ENCODE assay signal across 1 cellular context in the genomic region with DNA sequence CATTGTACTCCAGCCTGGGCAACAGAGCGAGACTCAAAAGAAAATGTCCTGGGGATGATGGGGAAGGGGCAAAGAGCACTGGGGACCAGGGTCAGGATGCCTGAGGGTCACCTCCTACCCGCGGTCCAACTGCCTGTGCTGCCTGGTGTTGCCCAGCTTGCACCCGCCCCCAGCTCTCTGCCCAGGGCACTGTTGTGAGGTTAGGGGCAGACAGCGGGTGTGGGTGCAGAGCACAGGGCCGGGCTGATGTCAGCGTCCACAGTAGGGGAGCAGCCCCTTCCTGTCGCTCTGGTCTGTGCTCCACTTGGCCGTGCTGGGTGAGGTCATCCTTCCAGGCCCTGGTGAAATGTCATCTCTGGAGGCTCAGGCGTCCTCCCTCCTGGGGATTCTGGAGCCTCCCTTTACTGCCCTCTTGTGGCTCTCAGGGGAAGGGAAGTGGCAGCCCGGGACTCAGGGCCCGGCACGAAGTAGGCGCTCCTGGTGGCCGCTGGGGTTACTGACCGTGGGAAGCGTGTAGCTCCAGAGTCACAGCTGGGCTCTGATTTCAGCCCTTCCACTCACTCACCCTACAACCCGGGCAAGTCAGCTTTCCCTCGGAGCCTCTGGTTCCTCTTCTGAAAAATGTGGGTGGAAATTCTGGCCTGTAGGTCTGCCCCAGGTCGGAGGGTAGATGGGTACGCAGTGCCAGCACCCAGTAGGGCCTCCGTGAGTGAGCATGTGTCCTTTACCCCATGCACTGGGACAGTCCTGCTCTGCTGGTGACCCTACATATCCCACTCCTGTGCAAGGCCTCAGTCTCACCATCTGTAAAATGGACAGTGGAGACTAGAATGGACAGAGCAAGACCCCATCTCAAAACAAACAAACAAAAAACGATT.
A peak's percentile ranks its signal among the peaks of the same experiment; 100 is the strongest.
TF ChIP-seq lines count a peak whose summit lies in the region.

No MANE protein-coding gene starts in this region.

TF ChIP-seq in HepG2, 621 proteins besides CTCF, POLR2A, EP300 and RAD21 (continued from another document and continues in another):
- TF ChIP-seq, protein P1, sequence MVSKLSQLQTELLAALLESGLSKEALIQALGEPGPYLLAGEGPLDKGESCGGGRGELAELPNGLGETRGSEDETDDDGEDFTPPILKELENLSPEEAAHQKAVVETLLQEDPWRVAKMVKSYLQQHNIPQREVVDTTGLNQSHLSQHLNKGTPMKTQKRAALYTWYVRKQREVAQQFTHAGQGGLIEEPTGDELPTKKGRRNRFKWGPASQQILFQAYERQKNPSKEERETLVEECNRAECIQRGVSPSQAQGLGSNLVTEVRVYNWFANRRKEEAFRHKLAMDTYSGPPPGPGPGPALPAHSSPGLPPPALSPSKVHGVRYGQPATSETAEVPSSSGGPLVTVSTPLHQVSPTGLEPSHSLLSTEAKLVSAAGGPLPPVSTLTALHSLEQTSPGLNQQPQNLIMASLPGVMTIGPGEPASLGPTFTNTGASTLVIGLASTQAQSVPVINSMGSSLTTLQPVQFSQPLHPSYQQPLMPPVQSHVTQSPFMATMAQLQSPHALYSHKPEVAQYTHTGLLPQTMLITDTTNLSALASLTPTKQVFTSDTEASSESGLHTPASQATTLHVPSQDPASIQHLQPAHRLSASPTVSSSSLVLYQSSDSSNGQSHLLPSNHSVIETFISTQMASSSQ (IDR thresholded peaks at IDR 0.05; ENCODE audit: low read depth) = no peak
- TF ChIP-seq, protein P1 (CRISPR knock-in tag; IDR thresholded peaks at IDR 0.05; ENCODE audit: borderline replicate concordance) = no peak; the same call in 1 of the 2 replicates
- TF ChIP-seq HNRNPH1 (optimal IDR thresholded peaks at IDR 0.05; ENCODE audit: low read depth, low read length) = no peak
- TF ChIP-seq MXI1 (IDR thresholded peaks at IDR 0.05; ENCODE audit: borderline replicate concordance, low read depth, low read length) = 0 out of 3 replicates have a peak, but pooled peaks have one; percentile 49
- TF ChIP-seq, protein P2, sequence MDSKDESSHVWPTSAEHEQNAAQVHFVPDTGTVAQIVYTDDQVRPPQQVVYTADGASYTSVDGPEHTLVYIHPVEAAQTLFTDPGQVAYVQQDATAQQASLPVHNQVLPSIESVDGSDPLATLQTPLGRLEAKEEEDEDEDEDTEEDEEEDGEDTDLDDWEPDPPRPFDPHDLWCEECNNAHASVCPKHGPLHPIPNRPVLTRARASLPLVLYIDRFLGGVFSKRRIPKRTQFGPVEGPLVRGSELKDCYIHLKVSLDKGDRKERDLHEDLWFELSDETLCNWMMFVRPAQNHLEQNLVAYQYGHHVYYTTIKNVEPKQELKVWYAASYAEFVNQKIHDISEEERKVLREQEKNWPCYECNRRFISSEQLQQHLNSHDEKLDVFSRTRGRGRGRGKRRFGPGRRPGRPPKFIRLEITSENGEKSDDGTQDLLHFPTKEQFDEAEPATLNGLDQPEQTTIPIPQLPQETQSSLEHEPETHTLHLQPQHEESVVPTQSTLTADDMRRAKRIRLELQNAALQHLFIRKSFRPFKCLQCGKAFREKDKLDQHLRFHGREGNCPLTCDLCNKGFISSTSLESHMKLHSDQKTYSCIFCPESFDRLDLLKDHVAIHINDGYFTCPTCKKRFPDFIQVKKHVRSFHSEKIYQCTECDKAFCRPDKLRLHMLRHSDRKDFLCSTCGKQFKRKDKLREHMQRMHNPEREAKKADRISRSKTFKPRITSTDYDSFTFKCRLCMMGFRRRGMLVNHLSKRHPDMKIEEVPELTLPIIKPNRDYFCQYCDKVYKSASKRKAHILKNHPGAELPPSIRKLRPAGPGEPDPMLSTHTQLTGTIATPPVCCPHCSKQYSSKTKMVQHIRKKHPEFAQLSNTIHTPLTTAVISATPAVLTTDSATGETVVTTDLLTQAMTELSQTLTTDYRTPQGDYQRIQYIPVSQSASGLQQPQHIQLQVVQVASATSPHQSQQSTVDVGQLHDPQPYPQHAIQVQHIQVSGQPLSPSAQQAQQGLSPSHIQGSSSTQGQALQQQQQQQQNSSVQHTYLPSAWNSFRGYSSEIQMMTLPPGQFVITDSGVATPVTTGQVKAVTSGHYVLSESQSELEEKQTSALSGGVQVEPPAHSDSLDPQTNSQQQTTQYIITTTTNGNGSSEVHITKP (CRISPR knock-in tag; IDR thresholded peaks at IDR 0.05; ENCODE audit: low read depth) = 0 out of 2 replicates have a peak, but pooled peaks have one; percentile 49
- 0 out of 2 replicates have a peak, but pooled peaks have one; percentile 60 for TF ChIP-seq ZNF264 (CRISPR knock-in tag; IDR thresholded peaks at IDR 0.05)
- no peak for TF ChIP-seq TBX3 (IDR thresholded peaks at IDR 0.05; ENCODE audit: borderline replicate concordance)
- 0 out of 2 replicates have a peak, but pooled peaks have one; percentile 48 for TF ChIP-seq ZNF124 (CRISPR knock-in tag; IDR thresholded peaks at IDR 0.05)
- no peak for TF ChIP-seq RFX3 (CRISPR knock-in tag; IDR thresholded peaks at IDR 0.05)
- no peak for TF ChIP-seq NONO (IDR thresholded peaks at IDR 0.05)
- TF ChIP-seq NONO (CRISPR knock-in tag; conservative IDR thresholded peaks at IDR 0.05) = 0 out of 2 replicates have a peak, but pooled peaks have one; percentile 17
- TF ChIP-seq ZNF292 (CRISPR knock-in tag; IDR thresholded peaks at IDR 0.05; ENCODE audit: borderline replicate concordance, low read depth) = 0 out of 2 replicates have a peak, but pooled peaks have one; percentile 33
- TF ChIP-seq KLF9 (CRISPR knock-in tag; IDR thresholded peaks at IDR 0.05; ENCODE audit: low read depth) = no peak
- peak; percentile 88 for TF ChIP-seq JUND (CRISPR knock-in tag; IDR thresholded peaks at IDR 0.05)
- no peak for TF ChIP-seq TCF7L2 (IDR thresholded peaks at IDR 0.05; ENCODE audit: low read depth, low read length)
- TF ChIP-seq ZNF720 (CRISPR knock-in tag; IDR thresholded peaks at IDR 0.05) = no peak
- peak; percentile 74 for TF ChIP-seq TARDBP (CRISPR knock-in tag; IDR thresholded peaks at IDR 0.05)
- no peak for TF ChIP-seq ZNF24 (IDR thresholded peaks at IDR 0.05)
- TF ChIP-seq, protein P3, sequence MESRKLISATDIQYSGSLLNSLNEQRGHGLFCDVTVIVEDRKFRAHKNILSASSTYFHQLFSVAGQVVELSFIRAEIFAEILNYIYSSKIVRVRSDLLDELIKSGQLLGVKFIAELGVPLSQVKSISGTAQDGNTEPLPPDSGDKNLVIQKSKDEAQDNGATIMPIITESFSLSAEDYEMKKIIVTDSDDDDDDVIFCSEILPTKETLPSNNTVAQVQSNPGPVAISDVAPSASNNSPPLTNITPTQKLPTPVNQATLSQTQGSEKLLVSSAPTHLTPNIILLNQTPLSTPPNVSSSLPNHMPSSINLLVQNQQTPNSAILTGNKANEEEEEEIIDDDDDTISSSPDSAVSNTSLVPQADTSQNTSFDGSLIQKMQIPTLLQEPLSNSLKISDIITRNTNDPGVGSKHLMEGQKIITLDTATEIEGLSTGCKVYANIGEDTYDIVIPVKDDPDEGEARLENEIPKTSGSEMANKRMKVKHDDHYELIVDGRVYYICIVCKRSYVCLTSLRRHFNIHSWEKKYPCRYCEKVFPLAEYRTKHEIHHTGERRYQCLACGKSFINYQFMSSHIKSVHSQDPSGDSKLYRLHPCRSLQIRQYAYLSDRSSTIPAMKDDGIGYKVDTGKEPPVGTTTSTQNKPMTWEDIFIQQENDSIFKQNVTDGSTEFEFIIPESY (CRISPR knock-in tag; IDR thresholded peaks at IDR 0.05) = no peak
- TF ChIP-seq, protein P4, sequence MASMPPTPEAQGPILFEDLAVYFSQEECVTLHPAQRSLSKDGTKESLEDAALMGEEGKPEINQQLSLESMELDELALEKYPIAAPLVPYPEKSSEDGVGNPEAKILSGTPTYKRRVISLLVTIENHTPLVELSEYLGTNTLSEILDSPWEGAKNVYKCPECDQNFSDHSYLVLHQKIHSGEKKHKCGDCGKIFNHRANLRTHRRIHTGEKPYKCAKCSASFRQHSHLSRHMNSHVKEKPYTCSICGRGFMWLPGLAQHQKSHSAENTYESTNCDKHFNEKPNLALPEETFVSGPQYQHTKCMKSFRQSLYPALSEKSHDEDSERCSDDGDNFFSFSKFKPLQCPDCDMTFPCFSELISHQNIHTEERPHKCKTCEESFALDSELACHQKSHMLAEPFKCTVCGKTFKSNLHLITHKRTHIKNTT (CRISPR knock-in tag; IDR thresholded peaks at IDR 0.05) = no peak
- TF ChIP-seq ZNF350 (CRISPR knock-in tag; IDR thresholded peaks at IDR 0.05; ENCODE audit: borderline replicate concordance, low read depth) = peak; percentile 57; the same call in 1 of the 2 replicates
- TF ChIP-seq, protein P5, sequence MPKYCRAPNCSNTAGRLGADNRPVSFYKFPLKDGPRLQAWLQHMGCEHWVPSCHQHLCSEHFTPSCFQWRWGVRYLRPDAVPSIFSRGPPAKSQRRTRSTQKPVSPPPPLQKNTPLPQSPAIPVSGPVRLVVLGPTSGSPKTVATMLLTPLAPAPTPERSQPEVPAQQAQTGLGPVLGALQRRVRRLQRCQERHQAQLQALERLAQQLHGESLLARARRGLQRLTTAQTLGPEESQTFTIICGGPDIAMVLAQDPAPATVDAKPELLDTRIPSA (CRISPR knock-in tag; IDR thresholded peaks at IDR 0.05; ENCODE audit: borderline replicate concordance) = no peak
- TF ChIP-seq, protein P6, sequence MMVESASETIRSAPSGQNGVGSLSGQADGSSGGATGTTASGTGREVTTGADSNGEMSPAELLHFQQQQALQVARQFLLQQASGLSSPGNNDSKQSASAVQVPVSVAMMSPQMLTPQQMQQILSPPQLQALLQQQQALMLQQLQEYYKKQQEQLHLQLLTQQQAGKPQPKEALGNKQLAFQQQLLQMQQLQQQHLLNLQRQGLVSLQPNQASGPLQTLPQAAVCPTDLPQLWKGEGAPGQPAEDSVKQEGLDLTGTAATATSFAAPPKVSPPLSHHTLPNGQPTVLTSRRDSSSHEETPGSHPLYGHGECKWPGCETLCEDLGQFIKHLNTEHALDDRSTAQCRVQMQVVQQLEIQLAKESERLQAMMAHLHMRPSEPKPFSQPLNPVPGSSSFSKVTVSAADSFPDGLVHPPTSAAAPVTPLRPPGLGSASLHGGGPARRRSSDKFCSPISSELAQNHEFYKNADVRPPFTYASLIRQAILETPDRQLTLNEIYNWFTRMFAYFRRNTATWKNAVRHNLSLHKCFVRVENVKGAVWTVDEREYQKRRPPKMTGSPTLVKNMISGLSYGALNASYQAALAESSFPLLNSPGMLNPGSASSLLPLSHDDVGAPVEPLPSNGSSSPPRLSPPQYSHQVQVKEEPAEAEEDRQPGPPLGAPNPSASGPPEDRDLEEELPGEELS (CRISPR knock-in tag; IDR thresholded peaks at IDR 0.05) = no peak
- TF ChIP-seq, protein P7, sequence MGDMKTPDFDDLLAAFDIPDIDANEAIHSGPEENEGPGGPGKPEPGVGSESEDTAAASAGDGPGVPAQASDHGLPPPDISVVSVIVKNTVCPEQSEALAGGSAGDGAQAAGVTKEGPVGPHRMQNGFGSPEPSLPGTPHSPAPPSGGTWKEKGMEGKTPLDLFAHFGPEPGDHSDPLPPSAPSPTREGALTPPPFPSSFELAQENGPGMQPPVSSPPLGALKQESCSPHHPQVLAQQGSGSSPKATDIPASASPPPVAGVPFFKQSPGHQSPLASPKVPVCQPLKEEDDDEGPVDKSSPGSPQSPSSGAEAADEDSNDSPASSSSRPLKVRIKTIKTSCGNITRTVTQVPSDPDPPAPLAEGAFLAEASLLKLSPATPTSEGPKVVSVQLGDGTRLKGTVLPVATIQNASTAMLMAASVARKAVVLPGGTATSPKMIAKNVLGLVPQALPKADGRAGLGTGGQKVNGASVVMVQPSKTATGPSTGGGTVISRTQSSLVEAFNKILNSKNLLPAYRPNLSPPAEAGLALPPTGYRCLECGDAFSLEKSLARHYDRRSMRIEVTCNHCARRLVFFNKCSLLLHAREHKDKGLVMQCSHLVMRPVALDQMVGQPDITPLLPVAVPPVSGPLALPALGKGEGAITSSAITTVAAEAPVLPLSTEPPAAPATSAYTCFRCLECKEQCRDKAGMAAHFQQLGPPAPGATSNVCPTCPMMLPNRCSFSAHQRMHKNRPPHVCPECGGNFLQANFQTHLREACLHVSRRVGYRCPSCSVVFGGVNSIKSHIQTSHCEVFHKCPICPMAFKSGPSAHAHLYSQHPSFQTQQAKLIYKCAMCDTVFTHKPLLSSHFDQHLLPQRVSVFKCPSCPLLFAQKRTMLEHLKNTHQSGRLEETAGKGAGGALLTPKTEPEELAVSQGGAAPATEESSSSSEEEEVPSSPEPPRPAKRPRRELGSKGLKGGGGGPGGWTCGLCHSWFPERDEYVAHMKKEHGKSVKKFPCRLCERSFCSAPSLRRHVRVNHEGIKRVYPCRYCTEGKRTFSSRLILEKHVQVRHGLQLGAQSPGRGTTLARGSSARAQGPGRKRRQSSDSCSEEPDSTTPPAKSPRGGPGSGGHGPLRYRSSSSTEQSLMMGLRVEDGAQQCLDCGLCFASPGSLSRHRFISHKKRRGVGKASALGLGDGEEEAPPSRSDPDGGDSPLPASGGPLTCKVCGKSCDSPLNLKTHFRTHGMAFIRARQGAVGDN (CRISPR knock-in tag; IDR thresholded peaks at IDR 0.05) = peak; percentile 77
- TF ChIP-seq, protein P8, sequence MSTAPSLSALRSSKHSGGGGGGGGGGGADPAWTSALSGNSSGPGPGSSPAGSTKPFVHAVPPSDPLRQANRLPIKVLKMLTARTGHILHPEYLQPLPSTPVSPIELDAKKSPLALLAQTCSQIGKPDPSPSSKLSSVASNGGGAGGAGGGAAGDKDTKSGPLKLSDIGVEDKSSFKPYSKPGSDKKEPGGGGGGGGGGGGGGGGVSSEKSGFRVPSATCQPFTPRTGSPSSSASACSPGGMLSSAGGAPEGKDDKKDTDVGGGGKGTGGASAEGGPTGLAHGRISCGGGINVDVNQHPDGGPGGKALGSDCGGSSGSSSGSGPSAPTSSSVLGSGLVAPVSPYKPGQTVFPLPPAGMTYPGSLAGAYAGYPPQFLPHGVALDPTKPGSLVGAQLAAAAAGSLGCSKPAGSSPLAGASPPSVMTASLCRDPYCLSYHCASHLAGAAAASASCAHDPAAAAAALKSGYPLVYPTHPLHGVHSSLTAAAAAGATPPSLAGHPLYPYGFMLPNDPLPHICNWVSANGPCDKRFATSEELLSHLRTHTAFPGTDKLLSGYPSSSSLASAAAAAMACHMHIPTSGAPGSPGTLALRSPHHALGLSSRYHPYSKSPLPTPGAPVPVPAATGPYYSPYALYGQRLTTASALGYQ (CRISPR knock-in tag; IDR thresholded peaks at IDR 0.05) = no peak
- TF ChIP-seq KDM1A (CRISPR knock-in tag; IDR thresholded peaks at IDR 0.05) = 0 out of 2 replicates have a peak, but pooled peaks have one; percentile 17
